ENCODE assay signal across 18 cellular contexts in the genomic region with DNA sequence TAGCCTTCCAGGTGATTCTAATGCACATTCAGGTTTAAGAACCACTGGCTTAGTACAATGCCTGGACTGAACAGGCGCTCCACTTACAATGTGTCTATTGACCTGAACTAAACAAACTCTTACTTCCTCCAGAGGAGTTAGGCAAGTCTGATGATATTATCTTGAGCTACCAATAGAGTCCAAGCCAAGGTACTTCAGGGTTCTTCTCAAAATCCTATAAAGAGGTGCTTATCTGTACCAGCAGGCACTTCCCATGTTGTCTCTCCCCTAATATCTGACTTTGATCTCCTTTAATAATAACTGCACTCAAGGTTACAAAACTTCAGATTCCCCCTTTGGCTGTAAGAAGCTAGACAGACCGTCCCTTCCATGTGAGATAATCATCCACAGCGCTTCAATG.
A peak's percentile ranks its signal among the peaks of the same experiment; 100 is the strongest.
DNase-seq lines count a peak whose midpoint lies in the region; TF ChIP-seq lines count a peak whose summit lies in the region.
"Had no signal": no experiment of that assay in that cellular context is flagged by ENCODE, and none has a peak within 500 bp of the region (broad histone marks: within the 10 kb centered on the region; RNA-seq: fewer than 3 reads in every experiment).

No MANE protein-coding gene starts in this region.

- in situ Hi-C loops in GM13977 (cut with MboI; ENCODE audit: low pct_unique_long_range_greater_than_20kb, low sequenced_read_pairs, unreplicated experiment) = no loop called here

- peak overlapping the region; percentile 26 for H2AFZ ChIP-seq in neuron (ENCODE audit: low read depth, low read length)
- H2AFZ ChIP-seq: GM23338 had no signal

- CTCF ChIA-PET in GM10248 (lab: Yijun Ruan, JAX) = no interaction called here

- H3K27ac ChIP-seq in ascending aorta = peak overlapping the region; percentile 12 to 75
- H3K27ac ChIP-seq in tibial artery = peak overlapping the region; percentile 40 to 48
- no peak overlapping the region for H3K27ac ChIP-seq in uterus
- H3K27ac ChIP-seq: C4-2B had no signal

- intact Hi-C loops in ascending aorta (cut with DNase I) = no loop called here
- intact Hi-C loops in tibial artery (cut with DNase I; ENCODE audit: low total_unique reads) = no loop called here
- intact Hi-C loops in uterus (cut with DNase I; ENCODE audit: low total_unique reads) = no loop called here

- TF ChIP-seq CTCF in LNCaP clone FGC (IDR thresholded peaks at IDR 0.05; ENCODE audit: control insufficient read depth, extremely low read depth, insufficient read depth) (no peak), ascending aorta (IDR thresholded peaks at IDR 0.05) (no peak), tibial artery (IDR thresholded peaks at IDR 0.05) (no peak), uterus (IDR thresholded peaks at IDR 0.05) (no peak), GM10248 (IDR thresholded peaks at IDR 0.05; ENCODE audit: control extremely low read depth, extremely low read depth, low read depth, missing control alignments) (no peak), GM13977 (IDR thresholded peaks at IDR 0.05; ENCODE audit: extremely low read depth, insufficient read depth, missing control alignments) (no peak)

- H3K36me3 ChIP-seq in ascending aorta (no peaks in the 10 kb centered on the region), neuron (ENCODE audit: insufficient read depth, low read length) (no peaks in the 10 kb centered on the region), tibial artery (no peaks in the 10 kb centered on the region), uterus (no peaks in the 10 kb centered on the region)

- DNase-seq in LNCaP clone FGC (ENCODE audit: low read depth) (peak; percentile 60), ascending aorta (ENCODE audit: low spot score in 2 of 2) (no peak), tibial artery (no peak), uterus (no peak), GM10248 (ENCODE audit: extremely low spot score) (no peak), GM13977 (ENCODE audit: low spot score) (no peak)
- no peak for DNase-seq in activated T-cell treated with anti-CD3 and anti-CD28 coated beads, Interleukin-2, amount 50 U/mL, for 48 hours
- DNase-seq: ACHN, AML-193, HCEC 1CT, Kasumi-1, NCI-H1105 treated with DMSO at 0.1 percent for 48 hours, NCI-H1694, NCI-H2081 treated with DMSO at 0.1 percent for 48 hours, SHP77 treated with DMSO at 0.1 percent for 48 hours had no signal

- H3K4me3 ChIP-seq in LNCaP clone FGC (ENCODE audit: low read depth, low read length) (no peak overlapping the region), ascending aorta (no peak overlapping the region), neuron (ENCODE audit: low read length) (no peak overlapping the region), tibial artery (no peak overlapping the region), uterus (no peak overlapping the region)
- H3K4me3 ChIP-seq: GM23338 had no signal

- H3K4me1 ChIP-seq in ascending aorta = peaks cover 3 to 26% of the 10 kb centered on the region in 2 donors
- H3K4me1 ChIP-seq in neuron (ENCODE audit: insufficient read depth, low read length) = no peaks in the 10 kb centered on the region
- peaks cover 0 to 38% (median 25%) of the 10 kb centered on the region in 4 donors for H3K4me1 ChIP-seq in tibial artery
- peaks cover 0 to 4% of the 10 kb centered on the region in 2 donors for H3K4me1 ChIP-seq in uterus

- H3K9me3 ChIP-seq in ascending aorta (peaks cover 0 to 4% of the 10 kb centered on the region in 2 donors), neuron (ENCODE audit: low read length) (no peaks in the 10 kb centered on the region), tibial artery (no peaks in the 10 kb centered on the region), uterus (no peaks in the 10 kb centered on the region)

- POLR2A ChIA-PET in GM10248 (lab: Yijun Ruan, JAX) = no interaction called here

- H3K27me3 ChIP-seq in ascending aorta (no peaks in the 10 kb centered on the region), neuron (ENCODE audit: insufficient read depth, low read length) (no peaks in the 10 kb centered on the region), tibial artery (no peaks in the 10 kb centered on the region), uterus (no peaks in the 10 kb centered on the region)

- TF ChIP-seq POLR2A in uterus (IDR thresholded peaks at IDR 0.05) = no peak

Comparison
In these comparisons a context has a peak if more than half of its experiments do, and no peak if none do; other contexts are left out.
1. H3K27ac ChIP-seq: peak in ascending aorta (2 of 2) and tibial artery (2 of 2); none in uterus (0 of 2).